ENCODE assay signal across 8 cellular contexts in the genomic region with DNA sequence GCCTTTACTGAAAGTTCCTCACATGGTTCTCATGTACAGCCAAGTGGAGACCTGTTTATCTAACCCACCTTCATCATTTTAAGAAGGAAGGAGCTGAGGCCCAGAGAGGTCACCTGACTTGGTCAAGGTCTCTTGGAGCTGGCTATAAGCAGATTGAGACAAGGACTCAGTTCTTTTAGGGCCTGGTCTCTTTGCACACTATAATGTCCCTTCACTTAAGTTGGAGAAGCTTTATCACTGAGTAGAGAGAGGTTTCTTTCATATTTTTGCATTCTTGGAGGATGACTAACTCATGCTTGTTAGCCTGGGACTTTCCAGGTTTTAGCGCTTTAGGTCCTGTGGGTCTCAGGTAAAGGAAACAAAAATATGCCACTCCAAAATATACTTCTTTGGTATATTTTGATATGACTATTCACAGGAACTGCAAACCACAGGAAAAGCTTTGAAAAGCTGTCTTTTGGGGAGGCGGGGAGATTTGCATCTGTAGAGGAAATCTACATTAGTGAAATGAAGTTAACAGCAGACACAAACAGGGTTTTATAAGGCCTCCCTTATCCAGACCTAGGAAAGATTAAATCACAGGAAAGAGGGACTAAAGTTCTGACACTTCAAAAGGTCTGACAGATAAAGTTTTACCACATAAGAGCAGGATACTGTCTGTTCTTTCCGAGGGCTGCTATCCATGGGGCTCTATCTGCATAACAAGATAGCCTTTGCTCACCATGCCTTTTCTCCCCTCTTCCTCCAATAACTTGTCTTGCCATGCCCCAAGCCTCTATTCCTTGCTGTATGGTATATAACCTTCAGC.
DNase-seq lines count a peak whose midpoint lies in the region; ATAC-seq and TF ChIP-seq lines count a peak whose summit lies in the region.

No MANE protein-coding gene starts in this region.

- no peaks in the 10 kb centered on the region for H3K27me3 ChIP-seq in brain microvascular endothelial cell (replicated peaks)
- no peaks in the 10 kb centered on the region for H3K27me3 ChIP-seq in testis
- H3K27me3 ChIP-seq in tibial nerve, result no peaks in the 10 kb centered on the region

- POLR2A ChIA-PET in RWPE1 (lab: Yijun Ruan, JAX; ENCODE audit: low non-redundant PET), result no interaction called here

- no peaks in the 10 kb centered on the region for H3K9me3 ChIP-seq in testis
- no peaks in the 10 kb centered on the region for H3K9me3 ChIP-seq in tibial nerve

- intact Hi-C loops in testis (cut with DNase I; ENCODE audit: low total_unique reads), result no loop called here

- TF ChIP-seq POLR2A in testis (IDR thresholded peaks at IDR 0.05), result no peak
- TF ChIP-seq POLR2A in tibial nerve (IDR thresholded peaks at IDR 0.05), result no peak

- peak; percentile 64 for ATAC-seq in GM21825 (IDR thresholded peaks at IDR 0.05; ENCODE audit: unreplicated experiment)
- ATAC-seq in GM21390 (IDR thresholded peaks at IDR 0.05; ENCODE audit: unreplicated experiment), result no peak

- in situ Hi-C loops in Caki2 (cut with HindIII; ENCODE audit: low pct_unique_long_range_greater_than_20kb, low sequenced_read_pairs) (no loop called here), brain microvascular endothelial cell (cut with HindIII; ENCODE audit: low pct_ligation_motif_present, low sequenced_read_pairs) (no loop called here)

- H3K4me1 ChIP-seq in testis, result no peaks in the 10 kb centered on the region
- H3K4me1 ChIP-seq in tibial nerve, result peaks cover 0 to 6% (median 0%) of the 10 kb centered on the region in 4 donors

- TF ChIP-seq CTCF in RWPE1 (conservative IDR thresholded peaks at IDR 0.05; ENCODE audit: low read depth) (no peak), brain microvascular endothelial cell (IDR thresholded peaks at IDR 0.05; ENCODE audit: low read depth, low read length, missing control alignments) (no peak), testis (IDR thresholded peaks at IDR 0.05) (no peak), tibial nerve (IDR thresholded peaks at IDR 0.05) (no peak)

- H3K36me3 ChIP-seq in brain microvascular endothelial cell (replicated peaks) (no peaks in the 10 kb centered on the region), testis (ENCODE audit: low read depth, missing control alignments) (no peaks in the 10 kb centered on the region), tibial nerve (no peaks in the 10 kb centered on the region)

- TF ChIP-seq EP300 in tibial nerve (IDR thresholded peaks at IDR 0.05), result no peak

- CTCF ChIA-PET in RWPE1 (lab: Yijun Ruan, JAX), result interaction anchor here (0.6 to 1.0 kb wide), 3 partner anchors 8 to 215 kb away, joined by 3 read pairs; no protein-coding TSS in a partner anchor

- H3K4me3 ChIP-seq in brain microvascular endothelial cell (ENCODE audit: low read depth, low read length), result no peak overlapping the region
- no peak overlapping the region for H3K4me3 ChIP-seq in testis
- H3K4me3 ChIP-seq in tibial nerve, result no peak overlapping the region

- DNase-seq in Caki2 (ENCODE audit: low read depth) (peak; percentile 80), RWPE1 (ENCODE audit: low spot score) (peak; percentile 62), brain microvascular endothelial cell (no peak), testis (no peak), tibial nerve (ENCODE audit: low spot score in 2 of 2) (no peak)
- peak in 2 of 3 experiments; percentile 16 to 31 for DNase-seq in stimulated activated CD4-positive, alpha-beta T cell treated with anti-CD3 and anti-CD28 coated beads, TNF-alpha, amount 100 ng/mL, for 4 hours (ENCODE audit: low read depth in 3 of 3)

- H3K27ac ChIP-seq in RWPE1 (no peak overlapping the region), brain microvascular endothelial cell (peak overlapping the region; percentile 3), testis (peak overlapping the region in 1 of 2 donors; percentile 26), tibial nerve (no peak overlapping the region)

- 58 to 60% methylated on average over 3 of the region's 3 CpGs for WGBS in testis, 2 donors
- 64 to 78% methylated on average over 3 of the region's 3 CpGs for WGBS in tibial nerve, 2 donors

Comparison
In these comparisons a context has a peak if more than half of its experiments do, and no peak if none do; other contexts are left out.
1. DNase-seq: peak in Caki2 (single experiment), RWPE1 (single experiment) and stimulated activated CD4-positive, alpha-beta T cell treated with anti-CD3 and anti-CD28 coated beads, TNF-alpha, amount 100 ng/mL, for 4 hours (2 of 3); none in brain microvascular endothelial cell (single experiment), testis (single experiment) and tibial nerve (0 of 2).